In the genomic region with DNA sequence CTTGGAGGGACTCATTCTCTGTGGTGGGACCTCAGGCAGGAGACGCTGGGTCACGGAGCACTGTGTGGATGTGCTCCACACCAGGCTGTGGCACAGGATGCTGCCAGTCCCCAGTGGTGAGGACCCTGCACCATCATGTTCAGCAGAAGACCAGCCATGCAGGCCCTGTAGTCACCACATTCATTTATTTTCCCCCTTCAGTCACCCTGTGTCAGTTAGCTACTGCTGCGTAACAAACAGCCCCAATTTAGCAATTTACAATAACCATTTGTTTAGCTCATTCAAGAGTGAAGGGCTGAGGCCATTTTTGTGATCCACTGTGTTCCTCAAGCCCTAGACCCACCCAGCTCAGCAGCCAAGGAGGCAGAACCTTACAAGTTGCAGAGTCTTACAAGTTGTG, we compare ENCODE assay signal across 2 cellular contexts.
TF ChIP-seq lines count a peak whose summit lies in the region.

No MANE protein-coding gene starts in this region.

TF ChIP-seq in WTC11, 78 proteins besides CTCF, POLR2A, EP300 and RAD21:
- TF ChIP-seq, protein P1, sequence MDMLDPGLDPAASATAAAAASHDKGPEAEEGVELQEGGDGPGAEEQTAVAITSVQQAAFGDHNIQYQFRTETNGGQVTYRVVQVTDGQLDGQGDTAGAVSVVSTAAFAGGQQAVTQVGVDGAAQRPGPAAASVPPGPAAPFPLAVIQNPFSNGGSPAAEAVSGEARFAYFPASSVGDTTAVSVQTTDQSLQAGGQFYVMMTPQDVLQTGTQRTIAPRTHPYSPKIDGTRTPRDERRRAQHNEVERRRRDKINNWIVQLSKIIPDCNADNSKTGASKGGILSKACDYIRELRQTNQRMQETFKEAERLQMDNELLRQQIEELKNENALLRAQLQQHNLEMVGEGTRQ (CRISPR knock-in tag; IDR thresholded peaks at IDR 0.05) = no peak
- TF ChIP-seq NR2C2 (CRISPR knock-in tag; IDR thresholded peaks at IDR 0.05) (no peak), GTF2I (CRISPR knock-in tag; conservative IDR thresholded peaks at IDR 0.05) (peak; percentile 81), NFE2L1 (CRISPR knock-in tag; IDR thresholded peaks at IDR 0.05) (no peak)
- TF ChIP-seq, protein P2, sequence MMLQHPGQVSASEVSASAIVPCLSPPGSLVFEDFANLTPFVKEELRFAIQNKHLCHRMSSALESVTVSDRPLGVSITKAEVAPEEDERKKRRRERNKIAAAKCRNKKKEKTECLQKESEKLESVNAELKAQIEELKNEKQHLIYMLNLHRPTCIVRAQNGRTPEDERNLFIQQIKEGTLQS (CRISPR knock-in tag; conservative IDR thresholded peaks at IDR 0.05) = no peak

TF ChIP-seq in H1, 55 proteins besides CTCF, POLR2A, EP300 and RAD21:
- no peak for TF ChIP-seq CHD7 (IDR thresholded peaks at IDR 0.05; ENCODE audit: insufficient replicate concordance, low read length)
- peak; percentile 77; the same call in 1 of the 2 replicates for TF ChIP-seq KDM1A (IDR thresholded peaks at IDR 0.05; ENCODE audit: borderline replicate concordance, low read length)
- no peak for TF ChIP-seq SIX5 (IDR thresholded peaks at IDR 0.05; ENCODE audit: low read depth, low read length)
- no peak for TF ChIP-seq TCF12 (IDR thresholded peaks at IDR 0.05; ENCODE audit: low read depth, low read length)
- TF ChIP-seq ZNF274 (IDR thresholded peaks at IDR 0.05; ENCODE audit: borderline replicate concordance, extremely low read depth, low read length) = no peak
- TF ChIP-seq RFX5 (IDR thresholded peaks at IDR 0.05; ENCODE audit: borderline replicate concordance, low read depth, low read length) = no peak
